In the genomic region with DNA sequence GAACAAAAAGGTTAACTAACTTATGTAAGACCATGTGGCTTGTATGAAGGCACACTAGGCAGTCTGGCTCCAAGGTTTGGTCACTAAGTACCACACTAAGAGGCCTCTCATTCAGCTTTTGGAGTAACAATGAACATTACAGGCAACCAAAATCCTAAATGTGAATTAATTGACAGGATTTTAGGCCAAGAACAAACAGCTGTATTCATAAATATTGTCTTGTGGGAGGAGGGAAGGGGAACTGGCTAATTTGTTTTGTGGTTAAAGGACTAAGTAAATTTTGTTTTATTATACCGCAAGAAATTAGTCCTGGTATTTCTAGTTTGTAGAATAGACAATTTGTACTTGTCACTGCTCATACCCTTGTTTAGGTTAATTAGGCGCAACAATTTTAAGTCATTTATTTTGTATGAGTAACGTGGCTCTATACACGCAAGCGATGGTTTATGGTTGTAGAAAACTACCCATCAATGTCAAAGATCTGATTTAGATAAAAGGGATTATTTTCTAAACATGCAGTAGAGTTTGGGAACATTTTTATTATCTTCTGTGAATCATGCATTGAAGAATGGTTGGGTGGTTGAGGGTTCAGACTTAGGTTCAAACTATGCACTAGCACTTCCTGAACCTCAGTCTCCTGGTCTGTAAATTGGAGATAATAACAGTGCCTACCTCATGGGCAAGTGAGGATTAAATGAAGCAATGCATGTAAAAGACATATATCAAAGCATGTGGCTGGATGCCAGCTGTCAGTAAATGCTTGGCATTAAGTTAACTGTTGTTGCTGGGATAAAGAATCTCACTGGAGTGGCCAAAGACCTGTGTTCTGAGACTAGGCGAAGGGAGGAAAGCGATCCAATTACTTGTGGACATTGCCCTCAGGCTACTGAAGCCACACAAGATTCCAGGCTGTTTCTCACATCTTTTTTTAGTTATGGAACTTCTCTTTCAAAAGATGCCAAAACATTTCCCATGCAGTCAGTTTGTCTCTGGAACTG, we compare ENCODE assay signal across 11 cellular contexts.
DNase-seq lines count a peak whose midpoint lies in the region; ATAC-seq and TF ChIP-seq lines count a peak whose summit lies in the region.
"Had no signal": no experiment of that assay in that cellular context is flagged by ENCODE, and none has a peak within 500 bp of the region (broad histone marks: within the 10 kb centered on the region; RNA-seq: fewer than 3 reads in every experiment).

No MANE protein-coding gene starts in this region.

- intact Hi-C loops in posterior cingulate gyrus (cut with DNase I): no loop called here

- no peak overlapping the region for H3K27ac ChIP-seq in brain microvascular endothelial cell

- TF ChIP-seq CTCF in brain microvascular endothelial cell (IDR thresholded peaks at IDR 0.05; ENCODE audit: low read depth, low read length, missing control alignments): no peak

- peak; percentile 1 to 4 for DNase-seq in AML-193 (lab: John Stamatoyannopoulos, UW)
- peak; percentile 30 for DNase-seq in ELR (ENCODE audit: low read depth)
- DNase-seq in RPMI8226: peak; percentile 21
- DNase-seq in fibroblast of the conjunctiva (ENCODE audit: low read depth): peak; percentile 45
- no peak for DNase-seq in posterior cingulate gyrus
- no peak for DNase-seq in brain microvascular endothelial cell
- DNase-seq: dorsolateral prefrontal cortex, pancreas had no signal

- in situ Hi-C loops in brain microvascular endothelial cell (cut with HindIII; ENCODE audit: low pct_ligation_motif_present, low sequenced_read_pairs): no loop called here

- H3K4me3 ChIP-seq in brain microvascular endothelial cell (ENCODE audit: low read depth, low read length): no peak overlapping the region

- peaks cover 21% of the 10 kb centered on the region for H3K27me3 ChIP-seq in brain microvascular endothelial cell (replicated peaks)
- H3K27me3 ChIP-seq: pancreas, suprapubic skin had no signal

- ATAC-seq in HG03139 (IDR thresholded peaks at IDR 0.05; ENCODE audit: unreplicated experiment): no peak
- ATAC-seq in GM18868 (IDR thresholded peaks at IDR 0.05; ENCODE audit: unreplicated experiment): no peak

- H3K36me3 ChIP-seq in brain microvascular endothelial cell (replicated peaks): no peaks in the 10 kb centered on the region
- H3K36me3 ChIP-seq: pancreas, suprapubic skin had no signal

Comparison
In these comparisons a context has a peak if more than half of its experiments do, and no peak if none do; other contexts are left out.
1. DNase-seq: peak in AML-193 (2 of 2), ELR (single experiment), RPMI8226 (single experiment) and fibroblast of the conjunctiva (single experiment); none in posterior cingulate gyrus (0 of 10) and brain microvascular endothelial cell (single experiment).